ENCODE assay signal across 9 cellular contexts in the genomic region with DNA sequence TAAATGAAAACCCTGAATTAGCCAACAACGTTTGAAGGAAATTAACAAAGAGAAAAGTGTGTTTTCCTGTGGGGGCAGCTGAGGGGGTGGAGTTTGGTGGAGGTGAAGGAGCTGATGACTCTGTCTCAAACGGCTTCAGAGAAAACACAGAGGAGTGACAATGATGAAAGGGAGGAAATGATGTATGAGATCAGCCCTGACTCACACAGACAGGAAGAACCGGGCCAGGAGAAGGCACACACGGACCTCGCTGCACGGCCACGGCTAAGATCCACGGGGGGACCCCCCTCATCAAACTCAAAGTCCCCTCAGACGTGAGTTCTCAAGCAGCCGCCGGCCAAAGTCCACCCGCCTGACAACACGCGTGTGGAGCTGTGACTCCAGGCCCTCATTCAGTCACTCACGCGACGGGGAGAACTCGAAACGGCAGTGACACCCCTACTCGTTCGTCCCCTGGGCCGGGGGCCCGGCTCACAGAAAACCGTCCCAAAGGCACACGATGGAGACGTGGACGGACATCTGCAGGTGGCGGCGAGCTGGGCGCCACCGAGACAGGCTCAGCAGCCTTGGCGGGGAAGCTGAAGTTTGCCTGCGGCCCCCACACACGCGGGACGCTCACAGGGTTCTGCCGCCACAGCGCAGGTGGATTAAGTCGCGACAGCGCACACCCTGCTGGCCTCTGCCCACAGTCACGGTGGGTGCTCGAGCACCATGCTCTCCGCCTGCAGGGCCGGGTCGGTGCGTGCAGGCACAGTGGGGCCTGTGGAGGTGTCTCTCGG. TPM values are rescaled to one million over a fixed set of nuclear protein-coding genes. Genes with fewer than 3 reads are reported as not detected.
DNase-seq lines count a peak whose midpoint lies in the region; ATAC-seq and TF ChIP-seq lines count a peak whose summit lies in the region.
"Had no signal": no experiment of that assay in that cellular context is flagged by ENCODE, and none has a peak within 500 bp of the region (broad histone marks: within the 10 kb centered on the region; RNA-seq: fewer than 3 reads in every experiment).

No MANE protein-coding gene starts in this region.

- no peak for ATAC-seq in GM18520 (IDR thresholded peaks at IDR 0.05; ENCODE audit: unreplicated experiment)

- H3K9me3 Mint-ChIP-seq in type B pancreatic cell: no peaks in the 10 kb centered on the region

- H3K4me3 Mint-ChIP-seq in type B pancreatic cell: no peak overlapping the region

- H3K4me1 Mint-ChIP-seq in type B pancreatic cell (ENCODE audit: unreplicated experiment): peaks cover 16% of the 10 kb centered on the region

- H3K27ac Mint-ChIP-seq in type B pancreatic cell: no peak overlapping the region

- H3K4me3 ChIP-seq in choroid plexus epithelial cell (ENCODE audit: low read depth, low read length): no peak overlapping the region

- DNase-seq in HT1080 (ENCODE audit: low read depth) (peak; percentile 63), choroid plexus epithelial cell (ENCODE audit: low read depth) (peak; percentile 63), G401 (ENCODE audit: low spot score) (no peak), type B pancreatic cell (ENCODE audit: extremely low spot score, unreplicated experiment) (no peak), NCI-H1417 (lab: John Stamatoyannopoulos, UW) (no peak)
- peak; percentile 33 for DNase-seq in activated CD4-positive, CD25-positive, alpha-beta regulatory T cell treated with anti-CD3 and anti-CD28 coated beads, Interleukin-2, amount 50 U/mL, for 72 hours
- peak in 2 of 3 experiments; percentile 28 to 33 for DNase-seq in stimulated activated CD4-positive, alpha-beta T cell treated with anti-CD3 and anti-CD28 coated beads, TNF-alpha, amount 100 ng/mL, for 4 hours (ENCODE audit: low read depth in 3 of 3)
- DNase-seq: Karpas-422 had no signal

- H3K36me3 Mint-ChIP-seq in type B pancreatic cell: peaks cover 37% of the 10 kb centered on the region

- H3K27me3 Mint-ChIP-seq in type B pancreatic cell: no peaks in the 10 kb centered on the region

- in situ Hi-C loops in G401 (cut with HindIII; ENCODE audit: low sequenced_read_pairs): no loop called here

- TF ChIP-seq CTCF in choroid plexus epithelial cell (conservative IDR thresholded peaks at IDR 0.05; ENCODE audit: low read depth, low read length) (no peak), type B pancreatic cell (conservative IDR thresholded peaks at IDR 0.05) (no peak)

RNA-seq across cellular contexts. Expression of a gene that starts 28.8 kb away (rescaled TPM):
- total RNA-seq in HT1080 (2014; rRNA removed; shearing (Covaris generic)): 13.8 and 14.6 TPM in 2 replicates
- 12.8 and 13.3 TPM in 2 replicates for polyA plus RNA-seq in HT1080 (2015; cell fraction: cytosol; rRNA removed)
- 42.7 and 54.2 TPM in 2 replicates for polyA plus RNA-seq in HT1080 (2015; cell fraction: nucleus; rRNA removed)
- total RNA-seq in G401 (2014; rRNA removed; shearing (Covaris generic)): 77.9 and 104 TPM in 2 replicates
- total RNA-seq in type B pancreatic cell (ENCODE audit: low replicate concordance): 33.2 and 53.4 TPM in 2 replicates

RNA-seq across cellular contexts. Expression of a gene that starts 39.3 kb away (rescaled TPM):
- 56.4 and 60.2 TPM in 2 replicates for total RNA-seq in HT1080 (2014; rRNA removed; shearing (Covaris generic))
- polyA plus RNA-seq in HT1080 (2015; cell fraction: cytosol; rRNA removed): 47.9 and 49.3 TPM in 2 replicates
- polyA plus RNA-seq in HT1080 (2015; cell fraction: nucleus; rRNA removed): 45.0 and 47.1 TPM in 2 replicates
- total RNA-seq in G401 (2014; rRNA removed; shearing (Covaris generic)): 148 TPM in 2 replicates
- total RNA-seq in type B pancreatic cell (ENCODE audit: low replicate concordance): 45.7 and 53.5 TPM in 2 replicates

Comparison
In these comparisons a context has a peak if more than half of its experiments do, and no peak if none do; other contexts are left out.
1. DNase-seq: peak in HT1080 (single experiment), activated CD4-positive, CD25-positive, alpha-beta regulatory T cell treated with anti-CD3 and anti-CD28 coated beads, Interleukin-2, amount 50 U/mL, for 72 hours (single experiment), choroid plexus epithelial cell (single experiment) and stimulated activated CD4-positive, alpha-beta T cell treated with anti-CD3 and anti-CD28 coated beads, TNF-alpha, amount 100 ng/mL, for 4 hours (2 of 3); none in G401 (single experiment), type B pancreatic cell (single experiment) and NCI-H1417 (0 of 3).